8 cellular contexts compared by ENCODE assay signal in the genomic region with DNA sequence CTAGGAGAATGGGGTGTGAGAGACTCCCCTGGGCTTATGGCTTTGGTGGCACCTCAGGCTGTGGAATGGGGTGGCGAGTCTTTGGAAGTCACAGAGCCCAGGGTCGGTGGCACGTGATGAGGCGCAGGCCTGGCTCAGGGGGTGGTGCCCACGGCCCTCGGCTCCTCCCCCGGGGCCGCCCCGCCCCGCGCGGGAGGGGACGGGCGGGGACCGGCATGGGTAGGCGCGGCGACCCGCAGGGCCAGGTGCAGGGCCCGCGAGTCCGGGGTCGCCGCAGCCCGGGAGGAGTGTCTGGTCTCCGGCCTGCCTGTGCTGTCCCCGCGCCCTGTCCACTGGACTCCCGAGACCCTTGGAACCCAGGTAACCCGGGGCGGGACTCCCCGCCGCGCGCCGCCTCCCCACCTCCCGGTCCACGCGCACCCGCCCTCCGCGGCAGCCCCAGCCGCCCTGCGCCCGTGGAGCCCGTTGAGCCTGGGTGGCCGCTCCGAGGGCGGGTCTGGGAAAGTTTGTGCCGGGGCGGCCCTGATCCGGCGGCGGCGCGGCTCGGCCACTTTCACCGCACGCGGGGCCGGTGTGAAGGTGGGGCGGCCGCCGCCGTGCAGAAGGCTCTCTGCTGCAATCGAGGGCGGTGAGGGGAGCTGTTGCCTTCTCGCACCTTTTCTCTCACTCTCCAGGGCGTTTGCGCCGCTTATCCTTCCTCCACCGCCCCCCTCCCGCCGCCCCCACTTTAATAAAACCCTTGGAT. TPM values are rescaled to one million over a fixed set of nuclear protein-coding genes. Genes with fewer than 3 reads are reported as not detected.
DNase-seq lines count a peak whose midpoint lies in the region; ATAC-seq and TF ChIP-seq lines count a peak whose summit lies in the region.

TSS of gene PAQR5 (plus strand) at position 216 of the 745 bp plus-strand sequence. CDS start 61,169 bp downstream, outside the sequence.

- POLR2A ChIA-PET in naive thymus-derived CD8-positive, alpha-beta T cell (lab: Charles Lee), result no interaction called here

- peaks cover 0 to 2% (median 0%) of the 10 kb centered on the region in 9 donors for H3K9me3 Mint-ChIP-seq in naive thymus-derived CD8-positive, alpha-beta T cell

- DNase-seq in stimulated activated CD4-positive, alpha-beta T cell treated with anti-CD3 and anti-CD28 coated beads, Interleukin-12 subunit alpha, Interleukin-12 subunit beta, amount 100 ng/mL, for 4 hours, result peak; percentile 12
- DNase-seq in stimulated activated CD4-positive, alpha-beta T cell treated with anti-CD3 and anti-CD28 coated beads, Interleukin-1b, Interleukin-23, amount 100 ng/mL, for 48 hours, result no peak
- DNase-seq in SK-N-DZ (ENCODE audit: low spot score) (peak; percentile 52), erythroblast (lab: John Stamatoyannopoulos, UW) (peak; percentile 42 to 50), GM13976 (ENCODE audit: low spot score) (no peak), SHP77 (lab: John Stamatoyannopoulos, UW) (no peak), islet precursor cell (no peak)
- DNase-seq in naive thymus-derived CD8-positive, alpha-beta T cell, result no peak

- peak; percentile 22 to 54 for ATAC-seq in naive thymus-derived CD8-positive, alpha-beta T cell

- H3K36me3 Mint-ChIP-seq in naive thymus-derived CD8-positive, alpha-beta T cell, result peaks cover 0 to 2% (median 0%) of the 10 kb centered on the region in 3 donors

- peaks cover 29 to 77% (median 59%) of the 10 kb centered on the region in 5 donors for H3K27me3 Mint-ChIP-seq in naive thymus-derived CD8-positive, alpha-beta T cell

- no peak for TF ChIP-seq CTCF in GM13976 (IDR thresholded peaks at IDR 0.05; ENCODE audit: borderline replicate concordance, control extremely low read depth, extremely low read depth, insufficient read depth, missing control alignments)

- H3K4me1 Mint-ChIP-seq in naive thymus-derived CD8-positive, alpha-beta T cell, result peaks cover 2 to 7% (median 5%) of the 10 kb centered on the region in 4 donors

- no peak for TF ChIP-seq POLR2A in erythroblast (IDR thresholded peaks at IDR 0.05; ENCODE audit: low read length)

- no peak within 1 kb of the TSS for H3K27ac Mint-ChIP-seq in naive thymus-derived CD8-positive, alpha-beta T cell

- peak within 1 kb of the TSS in 9 of 10 donors; percentile 40 to 69 (median 62) for H3K4me3 Mint-ChIP-seq in naive thymus-derived CD8-positive, alpha-beta T cell

- in situ Hi-C loops in GM13976 (cut with MboI; ENCODE audit: low sequenced_read_pairs, unreplicated experiment), result no loop called here

RNA-seq across cellular contexts. Expression of gene PAQR5, which starts in this region (rescaled TPM):
- 3.1 and 3.7 TPM in 2 replicates for polyA plus RNA-seq in SK-N-DZ (2014; cell fraction: cytosol; rRNA removed)
- polyA plus RNA-seq in SK-N-DZ (2014; cell fraction: nucleus; rRNA removed), result 2.9 and 3.6 TPM in 2 replicates
- total RNA-seq in naive thymus-derived CD8-positive, alpha-beta T cell, result not detected
- not detected for polyA plus RNA-seq in naive thymus-derived CD8-positive, alpha-beta T cell

Comparison
In these comparisons a context has a peak if more than half of its experiments do, and no peak if none do; other contexts are left out.
1. DNase-seq: peak in stimulated activated CD4-positive, alpha-beta T cell treated with anti-CD3 and anti-CD28 coated beads, Interleukin-12 subunit alpha, Interleukin-12 subunit beta, amount 100 ng/mL, for 4 hours (single experiment), SK-N-DZ (single experiment) and erythroblast (2 of 2); none in stimulated activated CD4-positive, alpha-beta T cell treated with anti-CD3 and anti-CD28 coated beads, Interleukin-1b, Interleukin-23, amount 100 ng/mL, for 48 hours (single experiment), naive thymus-derived CD8-positive, alpha-beta T cell (0 of 10), GM13976 (single experiment), SHP77 (0 of 2) and islet precursor cell (single experiment).
2. Peak in ATAC-seq in naive thymus-derived CD8-positive, alpha-beta T cell; RNA of the gene not detected or under 1 TPM.